Comparison of ENCODE assay signal across 26 cellular contexts in the genomic region with DNA sequence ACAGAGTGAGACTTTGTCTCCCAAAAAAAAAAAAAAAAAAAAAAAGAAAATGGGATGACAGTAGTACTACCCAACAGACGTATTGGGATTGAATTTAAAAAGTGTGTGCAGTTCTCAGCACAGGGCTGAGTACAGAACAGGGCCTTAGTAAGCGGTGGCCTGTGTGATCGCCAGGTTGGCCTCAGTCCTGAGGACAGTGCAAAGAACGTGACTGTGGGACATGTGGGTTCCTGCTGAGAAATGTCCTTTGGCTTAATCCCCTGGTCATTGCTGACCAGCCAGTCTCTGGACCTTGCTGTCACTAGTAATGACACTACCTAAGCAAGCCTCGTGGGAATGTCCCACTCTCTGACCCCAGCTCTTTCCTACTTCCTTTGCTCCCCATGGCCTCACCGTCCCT. TPM values are rescaled to one million over a fixed set of nuclear protein-coding genes. Genes with fewer than 3 reads are reported as not detected.
"Had no signal": no experiment of that assay in that cellular context is flagged by ENCODE, and none has a peak within 500 bp of the region (broad histone marks: within the 10 kb centered on the region; RNA-seq: fewer than 3 reads in every experiment).

No MANE protein-coding gene starts in this region.

- H3K9me3 Mint-ChIP-seq: memory B cell; natural killer cell; neural crest cell; stimulated activated effector memory CD8-positive, alpha-beta T cell treated with anti-CD3 and anti-CD28 coated beads, Interleukin-12 subunit alpha, Interleukin-12 subunit beta, amount 100 ng/mL, for 72 hours had no signal

- FAIRE-seq: endometrium, kidney had no signal

- H3K27ac ChIP-seq: coronary artery, gastroesophageal sphincter, heart left ventricle, hepatocyte, neutrophil, parathyroid adenoma, prostate gland, sigmoid colon, stomach, thyroid gland had no signal

- H3K4me3 Mint-ChIP-seq: memory B cell; natural killer cell; neural crest cell; stimulated activated effector memory CD8-positive, alpha-beta T cell treated with anti-CD3 and anti-CD28 coated beads, Interleukin-12 subunit alpha, Interleukin-12 subunit beta, amount 100 ng/mL, for 72 hours had no signal

- H3K36me3 Mint-ChIP-seq: natural killer cell had no signal

- H3K9me3 ChIP-seq: gastroesophageal sphincter, heart left ventricle, neutrophil, prostate gland, sigmoid colon, stomach, thyroid gland had no signal

- H2AFZ ChIP-seq: hepatocyte, parathyroid adenoma had no signal

- H3K27ac Mint-ChIP-seq: memory B cell; natural killer cell; stimulated activated effector memory CD8-positive, alpha-beta T cell treated with anti-CD3 and anti-CD28 coated beads, Interleukin-12 subunit alpha, Interleukin-12 subunit beta, amount 100 ng/mL, for 72 hours had no signal

- H3K4me1 Mint-ChIP-seq: neural crest cell had no signal

- H3K4me2 ChIP-seq: hepatocyte had no signal

- H3K4me3 ChIP-seq: coronary artery, gastroesophageal sphincter, heart left ventricle, hepatocyte, lung, prostate gland, sigmoid colon, stomach, thyroid gland had no signal

- H3K27me3 Mint-ChIP-seq: memory B cell had no signal

- DNase-seq: dermis blood vessel endothelial cell; effector memory CD4-positive, alpha-beta T cell; heart left ventricle; kidney; natural killer cell; sigmoid colon; stimulated activated CD4-positive, alpha-beta T cell treated with anti-CD3 and anti-CD28 coated beads, Interleukin-2, amount 100 ng/mL, for 24 hours; stimulated activated CD4-positive, alpha-beta T cell treated with anti-CD3 and anti-CD28 coated beads, Interleukin-4, amount 100 ng/mL, for 24 hours; stimulated activated naive CD4-positive, alpha-beta T cell treated with Interleukin-2 at 50 U/mL for 16 hours; stomach; thyroid gland; trophoblast cell had no signal

- H3K79me2 ChIP-seq: parathyroid adenoma had no signal

- H3K4me1 ChIP-seq: gastroesophageal sphincter, parathyroid adenoma, prostate gland, sigmoid colon, stomach, thyroid gland had no signal

- H3K27me3 ChIP-seq: gastroesophageal sphincter, heart left ventricle, hepatocyte, neutrophil, sigmoid colon, stomach, thyroid gland had no signal

- ATAC-seq: gastroesophageal sphincter, heart left ventricle, left lobe of liver, natural killer cell, right cardiac atrium had no signal

RNA-seq across cellular contexts. Expression of a gene that starts 17.7 kb away (rescaled TPM):
- total RNA-seq: skeletal muscle tissue had no signal
